8 cellular contexts compared by ENCODE assay signal in genomic region chr10:94320285-94320914, GRCh38. TPM values are rescaled to one million over a fixed set of nuclear protein-coding genes. Genes with fewer than 3 reads are reported as not detected.
DNase-seq lines count a peak whose midpoint lies in the region; ATAC-seq and TF ChIP-seq lines count a peak whose summit lies in the region.

No MANE protein-coding gene starts in this region.

- no peaks in the 10 kb centered on the region for H3K4me1 Mint-ChIP-seq in activated T-helper 17 cell treated with anti-CD3 and anti-CD28 coated beads, Interleukin-2, amount 50 U/mL, for 72 hours

- TF ChIP-seq EP300 in tibial nerve (IDR thresholded peaks at IDR 0.05) = no peak

- no peak for TF ChIP-seq POLR2A in tibial nerve (IDR thresholded peaks at IDR 0.05)
- no peak for TF ChIP-seq POLR2A in GM18505 (IDR thresholded peaks at IDR 0.05; ENCODE audit: borderline replicate concordance, extremely low read depth, insufficient read depth, insufficient read length)

- POLR2A ChIA-PET in RWPE1 (lab: Yijun Ruan, JAX; ENCODE audit: low non-redundant PET) = no interaction called here

- H3K27ac ChIP-seq in RWPE1 (no peak overlapping the region), foreskin keratinocyte (no peak overlapping the region), tibial nerve (no peak overlapping the region)

- TF ChIP-seq CTCF in GM12865 (IDR thresholded peaks at IDR 0.05; ENCODE audit: insufficient read depth, low read depth, low read length, missing control alignments) (peak; percentile 73), RWPE1 (conservative IDR thresholded peaks at IDR 0.05; ENCODE audit: low read depth) (peak; percentile 81), foreskin keratinocyte (conservative IDR thresholded peaks at IDR 0.05) (peak; percentile 87), omental fat pad (IDR thresholded peaks at IDR 0.05) (no peak), tibial nerve (IDR thresholded peaks at IDR 0.05) (peak; percentile 77 to 82 (median 78))

- H3K36me3 Mint-ChIP-seq in activated T-helper 17 cell treated with anti-CD3 and anti-CD28 coated beads, Interleukin-2, amount 50 U/mL, for 72 hours (ENCODE audit: low read depth) = peaks cover 48% of the 10 kb centered on the region

- no peaks in the 10 kb centered on the region for H3K27me3 Mint-ChIP-seq in activated T-helper 17 cell treated with anti-CD3 and anti-CD28 coated beads, Interleukin-2, amount 50 U/mL, for 72 hours

- no peaks in the 10 kb centered on the region for H3K27me3 ChIP-seq in foreskin keratinocyte
- no peaks in the 10 kb centered on the region for H3K27me3 ChIP-seq in tibial nerve

- no peak overlapping the region for H3K4me3 Mint-ChIP-seq in activated T-helper 17 cell treated with anti-CD3 and anti-CD28 coated beads, Interleukin-2, amount 50 U/mL, for 72 hours

- 9 to 19% methylated on average over 2 of the region's 2 CpGs for WGBS in tibial nerve, 2 donors

- H3K4me1 ChIP-seq in foreskin keratinocyte = no peaks in the 10 kb centered on the region
- H3K4me1 ChIP-seq in tibial nerve = peaks cover 0 to 13% (median 0%) of the 10 kb centered on the region in 4 donors

- H3K36me3 ChIP-seq in tibial nerve = peaks cover 2 to 43% (median 5%) of the 10 kb centered on the region in 3 donors

- no peak overlapping the region for H3K4me3 ChIP-seq in GM12865 (ENCODE audit: low read depth, low read length)
- no peak overlapping the region for H3K4me3 ChIP-seq in Jurkat, Clone E6-1 (ENCODE audit: low read length)
- H3K4me3 ChIP-seq in tibial nerve = no peak overlapping the region

- no peak overlapping the region for H3K27ac Mint-ChIP-seq in activated T-helper 17 cell treated with anti-CD3 and anti-CD28 coated beads, Interleukin-2, amount 50 U/mL, for 72 hours

- CTCF ChIA-PET in RWPE1 (lab: Yijun Ruan, JAX) = interaction anchor here (0.5 to 4.3 kb wide), 28 partner anchors 9 to 1406 kb away, joined by 3 to 45 read pairs (median 4); no protein-coding TSS in a partner anchor

- no peaks in the 10 kb centered on the region for H3K9me3 Mint-ChIP-seq in activated T-helper 17 cell treated with anti-CD3 and anti-CD28 coated beads, Interleukin-2, amount 50 U/mL, for 72 hours

- peak; percentile 70 for DNase-seq in GM12865 (ENCODE audit: low read depth)
- peak; percentile 51 for DNase-seq in Jurkat, Clone E6-1 (ENCODE audit: low read depth, low spot score)
- peak; percentile 55 for DNase-seq in RWPE1 (ENCODE audit: low spot score)
- DNase-seq in foreskin keratinocyte = peak; percentile 8 to 31
- peak; percentile 79 for DNase-seq in omental fat pad (ENCODE audit: low spot score)
- peak; percentile 61 to 86 for DNase-seq in tibial nerve (ENCODE audit: low spot score in 2 of 2)

- ATAC-seq in activated T-helper 17 cell treated with anti-CD3 and anti-CD28 coated beads, Interleukin-2, amount 50 U/mL, for 72 hours (replicated peaks) = peak; percentile 49
- ATAC-seq in foreskin keratinocyte (peak; percentile 68), omental fat pad (ENCODE audit: low FRiP score) (no peak), GM18505 (IDR thresholded peaks at IDR 0.05; ENCODE audit: unreplicated experiment) (no peak)

- no peaks in the 10 kb centered on the region for H3K9me3 ChIP-seq in tibial nerve

RNA-seq across cellular contexts. Expression of gene NOC3L, which starts 42.3 kb away (rescaled TPM):
- polyA plus RNA-seq in Jurkat, Clone E6-1 (2012; ENCODE audit: insufficient read depth, insufficient read length) = 23.6 TPM
- total RNA-seq in activated T-helper 17 cell treated with anti-CD3 and anti-CD28 coated beads, Interleukin-2, amount 50 U/mL, for 72 hours = 10 to 100 TPM; 29.2 to 49.3 TPM
- 27.7 and 33.0 TPM in 2 replicates for total RNA-seq in foreskin keratinocyte
- 6.6 and 9.4 TPM in 2 replicates for polyA plus RNA-seq in foreskin keratinocyte
- total RNA-seq in omental fat pad = 10 to 100 TPM; 20.3 to 42.9 (median 23.0) TPM
- total RNA-seq in tibial nerve = 10 to 100 TPM; 20.6 to 27.4 (median 25.9) TPM

Comparison
In these comparisons a context has a peak if more than half of its experiments do, and no peak if none do; other contexts are left out.
1. DNase-seq: peak in every context shown above with its lines; median percentile 79 in omental fat pad; 74 in tibial nerve; 70 in GM12865; 55 in RWPE1; 51 in Jurkat, Clone E6-1; 20 in foreskin keratinocyte.
2. CTCF ChIP-seq: peak in GM12865 (single experiment), RWPE1 (single experiment), foreskin keratinocyte (single experiment) and tibial nerve (5 of 5); none in omental fat pad (0 of 3).
3. ATAC-seq: peak in activated T-helper 17 cell treated with anti-CD3 and anti-CD28 coated beads, Interleukin-2, amount 50 U/mL, for 72 hours (single experiment) and foreskin keratinocyte (single experiment); none in omental fat pad (single experiment) and GM18505 (single experiment).